11 cellular contexts compared by ENCODE assay signal in the genomic region with DNA sequence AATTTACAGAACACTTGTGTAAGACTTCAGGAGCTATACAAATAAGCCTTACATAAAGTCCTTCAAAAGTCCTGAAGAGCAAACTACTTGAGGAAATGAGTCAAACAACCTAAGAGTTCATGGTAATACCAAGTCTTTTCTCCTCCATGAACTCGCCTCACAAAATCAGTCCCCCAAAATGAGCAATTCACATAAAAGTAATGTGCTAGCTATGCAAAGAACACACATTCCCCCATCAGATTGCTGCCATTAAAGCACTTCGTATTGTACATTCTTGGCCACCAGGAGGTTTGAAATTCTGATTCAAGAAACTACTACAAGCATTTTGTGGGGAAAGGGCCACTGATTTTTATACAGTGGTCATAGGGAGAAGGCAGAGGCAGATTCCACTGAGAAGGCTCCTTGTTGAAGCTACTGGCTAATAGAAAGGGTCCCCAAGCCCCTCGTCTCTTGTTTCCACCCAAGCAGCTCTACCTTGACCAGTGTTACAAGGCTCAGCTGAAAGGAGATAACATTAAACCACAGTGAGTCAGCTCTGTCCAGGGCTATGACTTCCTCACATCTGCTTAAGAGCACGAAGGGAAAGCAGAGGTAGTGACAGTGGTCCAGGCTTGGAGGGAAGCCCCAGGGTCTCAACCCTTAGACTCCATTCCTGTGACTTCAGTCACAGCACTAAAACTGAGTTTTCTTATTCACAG.
DNase-seq lines count a peak whose midpoint lies in the region; ATAC-seq and TF ChIP-seq lines count a peak whose summit lies in the region.
"Had no signal": no experiment of that assay in that cellular context is flagged by ENCODE, and none has a peak within 500 bp of the region (broad histone marks: within the 10 kb centered on the region; RNA-seq: fewer than 3 reads in every experiment).

No MANE protein-coding gene starts in this region.

- DNase-seq in NCI-H2029 treated with DMSO at 0.1 percent for 48 hours (lab: John Stamatoyannopoulos, UW) (peak; percentile 2), NCI-H2029 (lab: John Stamatoyannopoulos, UW) (no peak), MV-4-11 (lab: John Stamatoyannopoulos, UW) (peak; percentile 33), cardiac fibroblast (ENCODE audit: low read depth in 2 of 2) (peak; percentile 12 to 48), trophoblast cell (peak; percentile 15 to 54)
- no peak for DNase-seq in activated CD8-positive, alpha-beta memory T cell treated with anti-CD3 and anti-CD28 coated beads, Interleukin-2, amount 50 U/mL, for 48 hours
- DNase-seq in stimulated activated CD4-positive, alpha-beta T cell treated with anti-CD3 and anti-CD28 coated beads, Interleukin-4, amount 100 ng/mL, for 1 hour, result no peak
- DNase-seq: activated naive CD4-positive, alpha-beta T cell; stimulated activated CD4-positive, alpha-beta T cell treated with anti-CD3 and anti-CD28 coated beads, Interleukin-1b, Interleukin-23, amount 100 ng/mL, for 48 hours had no signal

- peaks cover 6% of the 10 kb centered on the region for H3K79me1 ChIP-seq in trophoblast cell (ENCODE audit: low read length)

- no peak for TF ChIP-seq CTCF in cardiac fibroblast (IDR thresholded peaks at IDR 0.05; ENCODE audit: low read depth, low read length)

- no peak overlapping the region for H3K18ac ChIP-seq in trophoblast cell (ENCODE audit: low read length)

- peak overlapping the region; percentile 8 for H4K91ac ChIP-seq in trophoblast cell (ENCODE audit: low read depth, low read length)

- H3K23ac ChIP-seq in trophoblast cell (ENCODE audit: low read length), result no peak overlapping the region

- H2AFZ ChIP-seq in trophoblast cell (ENCODE audit: insufficient read depth, low read length, poor library complexity), result no peak overlapping the region

- H3K4me1 ChIP-seq in trophoblast cell (ENCODE audit: control insufficient read depth in 1 of 2, insufficient read depth in 2 of 2, low read length in 2 of 2), result peaks cover 2 to 9% of the 10 kb centered on the region in 2 experiments

- peak overlapping the region; percentile 23 for H3K27ac ChIP-seq in trophoblast cell (ENCODE audit: low read depth, low read length)
- H3K27ac ChIP-seq: neutrophil had no signal

- no peak overlapping the region for H2AK5ac ChIP-seq in trophoblast cell (ENCODE audit: low read length)

- H4K8ac ChIP-seq in trophoblast cell (ENCODE audit: low read depth, low read length), result no peak overlapping the region

- H3K36me3 ChIP-seq in trophoblast cell (ENCODE audit: control insufficient read depth in 1 of 2, insufficient read depth in 2 of 2, low read length in 2 of 2), result no peaks in the 10 kb centered on the region
- H3K36me3 ChIP-seq: neutrophil had no signal

- peak overlapping the region; percentile 44 for H2BK5ac ChIP-seq in trophoblast cell (ENCODE audit: low read depth, low read length, poor library complexity)

- H3K9me3 ChIP-seq in trophoblast cell (ENCODE audit: insufficient read depth, low read depth, low read length), result no peaks in the 10 kb centered on the region
- H3K9me3 ChIP-seq: neutrophil had no signal

- H3K4me2 ChIP-seq in trophoblast cell (ENCODE audit: low read length), result no peak overlapping the region

- no peak overlapping the region for H4K12ac ChIP-seq in trophoblast cell (ENCODE audit: low read depth, low read length)

- H3K9ac ChIP-seq in trophoblast cell (ENCODE audit: low read length), result no peak overlapping the region

- no peaks in the 10 kb centered on the region for H3K79me2 ChIP-seq in trophoblast cell (ENCODE audit: control insufficient read depth, insufficient read depth, low read length, poor library complexity)

- no peak overlapping the region for H3K4ac ChIP-seq in trophoblast cell (ENCODE audit: low read depth, low read length)

- no peak overlapping the region for H3K14ac ChIP-seq in trophoblast cell (ENCODE audit: low read length)

- no peak for ATAC-seq in HG03159 (IDR thresholded peaks at IDR 0.05; ENCODE audit: unreplicated experiment)

- WGBS in trophoblast cell (ENCODE audit: extremely low coverage, insufficient coverage, insufficient read length), result no CpG with 5 or more reads among the region's 4 CpGs

- no peak overlapping the region for H2BK120ac ChIP-seq in trophoblast cell (ENCODE audit: insufficient read depth, low read length, poor library complexity)

- H3K27me3 ChIP-seq in trophoblast cell (ENCODE audit: insufficient read depth, low read length), result no peaks in the 10 kb centered on the region
- H3K27me3 ChIP-seq: neutrophil had no signal

- H2BK12ac ChIP-seq in trophoblast cell (ENCODE audit: low read length), result peak overlapping the region; percentile 8

- H3K4me3 ChIP-seq in cardiac fibroblast (replicated peaks in 1 of 2; ENCODE audit: low read depth in 2 of 2, low read length in 2 of 2) (no peak overlapping the region), trophoblast cell (ENCODE audit: low read depth, low read length) (no peak overlapping the region)

Comparison
In these comparisons a context has a peak if more than half of its experiments do, and no peak if none do; other contexts are left out.
1. DNase-seq: peak in NCI-H2029 treated with DMSO at 0.1 percent for 48 hours (single experiment), MV-4-11 (single experiment), cardiac fibroblast (2 of 2) and trophoblast cell (2 of 2); none in NCI-H2029 (single experiment), activated CD8-positive, alpha-beta memory T cell treated with anti-CD3 and anti-CD28 coated beads, Interleukin-2, amount 50 U/mL, for 48 hours (single experiment) and stimulated activated CD4-positive, alpha-beta T cell treated with anti-CD3 and anti-CD28 coated beads, Interleukin-4, amount 100 ng/mL, for 1 hour (single experiment).